9 cellular contexts compared by ENCODE assay signal in genomic region chr6:5086294-5086890, GRCh38. TPM values are rescaled to one million over a fixed set of nuclear protein-coding genes. Genes with fewer than 3 reads are reported as not detected.
A peak's percentile ranks its signal among the peaks of the same experiment; 100 is the strongest.
DNase-seq lines count a peak whose midpoint lies in the region; ATAC-seq lines count a peak whose summit lies in the region.
"Had no signal": no experiment of that assay in that cellular context is flagged by ENCODE, and none has a peak within 500 bp of the region (broad histone marks: within the 10 kb centered on the region; RNA-seq: fewer than 3 reads in every experiment).

No MANE protein-coding gene starts in this region.

- peaks cover 2% of the 10 kb centered on the region for H3K79me2 ChIP-seq in trophoblast cell (ENCODE audit: control insufficient read depth, insufficient read depth, low read length, poor library complexity)

- DNase-seq in CD1c-positive myeloid dendritic cell (ENCODE audit: extremely low spot score), result peak; percentile 11
- DNase-seq in T-helper 17 cell, result no peak
- DNase-seq in right cardiac atrium, result peak in 2 of 3 donors; percentile 69 to 72
- no peak for DNase-seq in trophoblast cell
- no peak for DNase-seq in iPS-NIHi7 (ENCODE audit: extremely low spot score)
- DNase-seq in stimulated activated CD4-positive, alpha-beta T cell treated with anti-CD3 and anti-CD28 coated beads, Interleukin-2, amount 100 ng/mL, for 48 hours, result no peak

- H3K4me3 Mint-ChIP-seq in T-helper 17 cell, result peak overlapping the region; percentile 12
- H3K4me3 Mint-ChIP-seq: stimulated activated effector memory CD8-positive, alpha-beta T cell treated with anti-CD3 and anti-CD28 coated beads, Interleukin-12 subunit alpha, Interleukin-12 subunit beta, amount 100 ng/mL, for 72 hours had no signal

- no peak overlapping the region for H3K27ac ChIP-seq in right cardiac atrium (ENCODE audit: low read length)
- no peak overlapping the region for H3K27ac ChIP-seq in trophoblast cell (ENCODE audit: low read depth, low read length)

- H3K18ac ChIP-seq in trophoblast cell (ENCODE audit: low read length), result no peak overlapping the region

- no peaks in the 10 kb centered on the region for H3K36me3 ChIP-seq in trophoblast cell (ENCODE audit: control insufficient read depth in 1 of 2, insufficient read depth in 2 of 2, low read length in 2 of 2)

- peaks cover 5% of the 10 kb centered on the region for H3K4me1 Mint-ChIP-seq in T-helper 17 cell
- H3K4me1 Mint-ChIP-seq: stimulated activated effector memory CD8-positive, alpha-beta T cell treated with anti-CD3 and anti-CD28 coated beads, Interleukin-12 subunit alpha, Interleukin-12 subunit beta, amount 100 ng/mL, for 72 hours had no signal

- WGBS in right cardiac atrium, result 40% methylated on average over 56 of the region's 56 CpGs
- no CpG with 5 or more reads among the region's 56 CpGs for WGBS in trophoblast cell (ENCODE audit: extremely low coverage, insufficient coverage, insufficient read length)

- H3K14ac ChIP-seq in trophoblast cell (ENCODE audit: low read length), result no peak overlapping the region

- H3K23ac ChIP-seq in trophoblast cell (ENCODE audit: low read length), result no peak overlapping the region

- H2AK5ac ChIP-seq in trophoblast cell (ENCODE audit: low read length), result no peak overlapping the region

- no peak overlapping the region for H4K12ac ChIP-seq in trophoblast cell (ENCODE audit: low read depth, low read length)

- no peak overlapping the region for H4K8ac ChIP-seq in trophoblast cell (ENCODE audit: low read depth, low read length)

- ATAC-seq in T-helper 17 cell, result no peak
- ATAC-seq in right cardiac atrium, result no peak
- ATAC-seq in GM21576 (IDR thresholded peaks at IDR 0.05; ENCODE audit: unreplicated experiment), result no peak
- no peak for ATAC-seq in GM18498 (IDR thresholded peaks at IDR 0.05; ENCODE audit: unreplicated experiment)

- H3K27me3 Mint-ChIP-seq in T-helper 17 cell, result peaks cover 59% of the 10 kb centered on the region

- no peak overlapping the region for H3K4ac ChIP-seq in trophoblast cell (ENCODE audit: low read depth, low read length)

- intact Hi-C loops in right cardiac atrium (cut with DNase I), result no loop called here

- no peak overlapping the region for H2BK5ac ChIP-seq in trophoblast cell (ENCODE audit: low read depth, low read length, poor library complexity)

- H3K79me1 ChIP-seq in trophoblast cell (ENCODE audit: low read length), result peaks cover 14% of the 10 kb centered on the region

- H3K27me3 ChIP-seq in right cardiac atrium (ENCODE audit: control insufficient read depth, insufficient read depth), result no peaks in the 10 kb centered on the region
- peaks cover 29% of the 10 kb centered on the region for H3K27me3 ChIP-seq in trophoblast cell (ENCODE audit: insufficient read depth, low read length)

- no peak overlapping the region for H2BK12ac ChIP-seq in trophoblast cell (ENCODE audit: low read length)

- H2BK120ac ChIP-seq in trophoblast cell (ENCODE audit: insufficient read depth, low read length, poor library complexity), result no peak overlapping the region

- H3K4me1 ChIP-seq in right cardiac atrium (ENCODE audit: control insufficient read depth, insufficient read depth, low read length) (peaks cover 3% of the 10 kb centered on the region), trophoblast cell (ENCODE audit: control insufficient read depth in 1 of 2, insufficient read depth in 2 of 2, low read length in 2 of 2) (peaks cover 25 to 31% of the 10 kb centered on the region in 2 experiments)

- H3K27ac Mint-ChIP-seq in T-helper 17 cell, result no peak overlapping the region
- H3K27ac Mint-ChIP-seq: stimulated activated effector memory CD8-positive, alpha-beta T cell treated with anti-CD3 and anti-CD28 coated beads, Interleukin-12 subunit alpha, Interleukin-12 subunit beta, amount 100 ng/mL, for 72 hours had no signal

- peak overlapping the region; percentile 97 for H3K4me2 ChIP-seq in trophoblast cell (ENCODE audit: low read length)

- H3K9me3 ChIP-seq in T-helper 17 cell (ENCODE audit: control insufficient read depth, low read length, poor library complexity, severe bottlenecking) (no peaks in the 10 kb centered on the region), right cardiac atrium (ENCODE audit: control insufficient read depth, low read length) (no peaks in the 10 kb centered on the region), trophoblast cell (ENCODE audit: insufficient read depth, low read depth, low read length) (peaks cover 6% of the 10 kb centered on the region)

- no peak overlapping the region for H2AFZ ChIP-seq in trophoblast cell (ENCODE audit: insufficient read depth, low read length, poor library complexity)

- H3K36me3 Mint-ChIP-seq in T-helper 17 cell (ENCODE audit: low read depth), result peaks cover 3% of the 10 kb centered on the region
- H3K36me3 Mint-ChIP-seq: stimulated activated effector memory CD8-positive, alpha-beta T cell treated with anti-CD3 and anti-CD28 coated beads, Interleukin-12 subunit alpha, Interleukin-12 subunit beta, amount 100 ng/mL, for 72 hours had no signal

- H3K4me3 ChIP-seq in right cardiac atrium (ENCODE audit: low read length), result peak overlapping the region; percentile 59
- H3K4me3 ChIP-seq in trophoblast cell (ENCODE audit: low read depth, low read length), result peak overlapping the region; percentile 66

- H3K9ac ChIP-seq in trophoblast cell (ENCODE audit: low read length), result no peak overlapping the region

- H4K91ac ChIP-seq in trophoblast cell (ENCODE audit: low read depth, low read length), result no peak overlapping the region

RNA-seq across cellular contexts. Expression of gene PPP1R3G, which starts 1.3 kb away (rescaled TPM):
- total RNA-seq in T-helper 17 cell (not detected), right cardiac atrium (10 to 100 TPM in 3 of 4 donors, 1 to 10 TPM in 1; 6.7 to 19.5 (median 16.2) TPM)
- 10.9 TPM for polyA plus RNA-seq in right cardiac atrium
- polyA plus RNA-seq in trophoblast cell (2013), result 0.40 and 0.41 TPM in 2 replicates

Comparison
In these comparisons a context has a peak if more than half of its experiments do, and no peak if none do; other contexts are left out.
1. DNase-seq: peak in CD1c-positive myeloid dendritic cell (single experiment) and right cardiac atrium (2 of 3); none in T-helper 17 cell (0 of 3), trophoblast cell (0 of 2), iPS-NIHi7 (single experiment) and stimulated activated CD4-positive, alpha-beta T cell treated with anti-CD3 and anti-CD28 coated beads, Interleukin-2, amount 100 ng/mL, for 48 hours (0 of 2).
2. RNA of gene PPP1R3G, which starts 1.3 kb away (total RNA-seq): 6.7 to 19.5 TPM in right cardiac atrium; not detected in T-helper 17 cell; every median in the first group is over 4 times any median in the second.